21 cellular contexts compared by ENCODE assay signal in the genomic region with DNA sequence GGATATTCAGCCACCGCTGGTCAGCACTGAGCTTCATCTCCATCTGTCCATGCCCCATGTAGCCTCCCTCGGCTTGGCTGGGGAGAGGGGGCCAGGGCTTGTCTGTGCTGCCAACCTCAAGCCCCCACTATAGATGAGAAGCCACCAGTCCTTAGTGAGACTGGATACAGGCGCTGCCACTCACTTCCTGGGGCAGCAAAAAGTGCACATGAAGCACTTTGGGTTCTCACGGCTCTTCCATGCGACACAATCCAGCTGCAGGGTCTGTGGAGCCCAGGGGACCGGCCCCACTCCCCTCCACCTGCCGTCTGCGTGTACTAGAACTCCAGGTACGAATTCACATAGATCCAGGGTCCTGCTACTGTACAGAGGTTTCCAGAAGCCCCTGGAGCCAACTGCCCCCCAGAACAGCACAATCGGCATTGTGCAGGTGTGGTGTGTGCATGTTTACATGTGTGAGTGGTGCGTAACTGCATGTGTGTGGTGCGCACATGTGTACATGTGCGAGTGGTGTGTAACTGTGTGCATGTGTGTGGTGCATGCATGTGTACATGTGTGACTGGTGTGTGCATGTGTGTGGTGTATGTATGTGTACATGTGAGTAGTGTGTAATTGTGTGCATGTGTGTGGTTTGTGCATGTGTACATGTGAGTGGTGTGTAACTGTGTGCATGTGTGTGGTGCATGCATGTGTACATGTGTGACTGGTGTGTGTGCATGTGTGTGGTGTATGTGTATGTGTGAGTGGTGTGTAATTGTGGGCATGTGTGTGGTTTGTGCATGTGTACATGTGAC. TPM values are rescaled to one million over a fixed set of nuclear protein-coding genes. Genes with fewer than 3 reads are reported as not detected.
A peak's percentile ranks its signal among the peaks of the same experiment; 100 is the strongest.
DNase-seq lines count a peak whose midpoint lies in the region; ATAC-seq, FAIRE-seq and TF ChIP-seq lines count a peak whose summit lies in the region.
"Had no signal": no experiment of that assay in that cellular context is flagged by ENCODE, and none has a peak within 500 bp of the region (broad histone marks: within the 10 kb centered on the region; RNA-seq: fewer than 3 reads in every experiment).

No MANE protein-coding gene starts in this region.

- H4K8ac ChIP-seq in IMR-90 (ENCODE audit: low read depth in 2 of 2, low read length in 2 of 2) (no peak overlapping the region), H1 (ENCODE audit: extremely low read depth, insufficient read depth, low read length) (no peak overlapping the region)

- peaks cover 1% of the 10 kb centered on the region; the same call in 1 of the 2 replicates for H3K4me1 ChIP-seq in IMR-90 (ENCODE audit: control insufficient read depth, insufficient read depth, low read length)
- H3K4me1 ChIP-seq in H1 (replicated peaks in 1 of 4; ENCODE audit: control insufficient read depth in 3 of 4, insufficient read depth in 4 of 4, low read length in 3 of 4) = peaks cover 0 to 6% (median 1%) of the 10 kb centered on the region in 4 experiments; a peak in 2 of 7 replicates

- H3K14ac ChIP-seq in IMR-90 (replicated peaks; ENCODE audit: low read depth, low read length) (no peak overlapping the region), H1 (ENCODE audit: insufficient read length) (no peak overlapping the region)

- H3K23ac ChIP-seq in IMR-90 (ENCODE audit: low read depth, low read length) (no peak overlapping the region), H1 (ENCODE audit: insufficient read length) (no peak overlapping the region)

- CTCF ChIA-PET in IMR-90 (lab: Yijun Ruan, JAX) (no interaction called here), H1 (lab: Charles Lee; ENCODE audit: partially characterized antibody) (interaction anchor here (0.6 to 4.2 kb wide), 8 partner anchors 14 to 338 kb away, joined by 3 to 38 read pairs (median 4); no protein-coding TSS in a partner anchor)

- 66% methylated on average over 6 of the region's 13 CpGs; no CpG with 5 or more reads in 1 of the 2 experiments for WGBS in IMR-90 (ENCODE audit: extremely low coverage in 2 of 2, insufficient read length in 1 of 2), 2 experiments
- 89% methylated on average over 13 of the region's 13 CpGs; no CpG with 5 or more reads in 1 of the 2 experiments for WGBS in H1 (ENCODE audit: extremely low coverage in 1 of 2, insufficient coverage in 1 of 2, insufficient read length in 1 of 2, insufficient replicate concordance in 2 of 2, low coverage in 1 of 2, low lambda C conversion rate in 2 of 2, missing lambda C conversion rate in 1 of 2), 2 experiments

- H2BK12ac ChIP-seq in H1 (ENCODE audit: low read depth, low read length) = no peak overlapping the region; the same call in 1 of the 2 replicates

- H2BK20ac ChIP-seq in IMR-90 (ENCODE audit: low read depth, low read length) (no peak overlapping the region), H1 (ENCODE audit: low read length) (no peak overlapping the region)

- no peak overlapping the region for H2BK120ac ChIP-seq in IMR-90 (ENCODE audit: low read depth, low read length)
- H2BK120ac ChIP-seq in H1 (replicated peaks; ENCODE audit: low read depth, low read length) = no peak overlapping the region

- H4K91ac ChIP-seq in IMR-90 (ENCODE audit: insufficient read depth, low read depth, low read length) = no peak overlapping the region
- no peak overlapping the region for H4K91ac ChIP-seq in H1 (replicated peaks; ENCODE audit: insufficient read length, low read length)

- H2AK5ac ChIP-seq in IMR-90 (ENCODE audit: low read depth, low read length) = no peak overlapping the region
- peak overlapping the region; percentile 83; the same call in 1 of the 2 replicates for H2AK5ac ChIP-seq in H1 (ENCODE audit: low read depth, low read length)

- in situ Hi-C loops in IMR-90 (cut with MboI; ENCODE audit: low sequenced_read_pairs) = no loop called here

- H3K36me3 ChIP-seq in IMR-90 (ENCODE audit: control insufficient read depth, insufficient read depth, low read length) (no peaks in the 10 kb centered on the region), H1 (ENCODE audit: control insufficient read depth in 2 of 4, insufficient read depth in 4 of 4, low read length in 3 of 4) (no peaks in the 10 kb centered on the region; a peak in 1 of 8 replicates)
- H3K36me3 ChIP-seq: BLaER1 treated with 17β-estradiol and CSF1 and Interleukin-3, amounts not matched to agents 10 nM and 100 nM had no signal

- TF ChIP-seq POLR2A in GM12891 (IDR thresholded peaks at IDR 0.05; ENCODE audit: low read depth, low read length) (no peak), IMR-90 (IDR thresholded peaks at IDR 0.05; ENCODE audit: low read depth, low read length) (no peak), H1 (IDR thresholded peaks at IDR 0.05; ENCODE audit: control extremely low read depth in 1 of 2, low read depth in 2 of 2, low read length in 2 of 2) (no peak)

- H2BK15ac ChIP-seq in IMR-90 (ENCODE audit: low read depth, low read length) = no peak overlapping the region
- no peak overlapping the region; the same call in 1 of the 2 replicates for H2BK15ac ChIP-seq in H1 (ENCODE audit: low read length)

- no peak for TF ChIP-seq EP300 in H1 (IDR thresholded peaks at IDR 0.05; ENCODE audit: borderline replicate concordance in 1 of 2, low read depth in 2 of 2, low read length in 2 of 2)

- H3K18ac ChIP-seq in IMR-90 (ENCODE audit: low read depth, low read length) = no peak overlapping the region
- no peak overlapping the region; the same call in 1 of the 2 replicates for H3K18ac ChIP-seq in H1 (ENCODE audit: extremely low read depth, low read length)

- no peaks in the 10 kb centered on the region for H3K9me1 ChIP-seq in IMR-90 (ENCODE audit: insufficient read depth, low read length)

- FAIRE-seq in GM12891 (lab: Jason Lieb, UNC) (peak; percentile 66), H1 (lab: Jason Lieb, UNC) (no peak)

- H3K4me3 ChIP-seq in IMR-90 (ENCODE audit: insufficient read depth, low read depth, low read length) (no peak overlapping the region), H1 (ENCODE audit: extremely low read depth in 1 of 4, insufficient read depth in 2 of 4, low read depth in 3 of 4, low read length in 4 of 4) (no peak overlapping the region)
- H3K4me3 ChIP-seq: BLaER1 treated with 17β-estradiol and CSF1 and Interleukin-3, amounts not matched to agents 10 nM and 100 nM had no signal

- H2AFZ ChIP-seq in IMR-90 (replicated peaks; ENCODE audit: low read length, poor library complexity) (no peak overlapping the region), H1 (ENCODE audit: low read length) (no peak overlapping the region)

- no peak for DNase-seq in GM12891 (ENCODE audit: insufficient read length, low spot score)
- no peak for DNase-seq in IMR-90
- no peak for DNase-seq in H1 (ENCODE audit: low read depth in 1 of 2, low spot score in 2 of 2)
- no peak for DNase-seq in DMS 273 treated with DMSO at 0.1 percent for 48 hours (lab: John Stamatoyannopoulos, UW)
- DNase-seq in 8988T = no peak
- DNase-seq: CD8-positive, alpha-beta memory T cell; COR-L47; DMS153; DMS79; GDM1; GOT3; H9; Kasumi-1; KG1 had no signal

- no peak overlapping the region for H3K27ac ChIP-seq in IMR-90 (ENCODE audit: insufficient read depth, low read length)
- H3K27ac ChIP-seq in H1 (ENCODE audit: low read depth, low read length) = no peak overlapping the region
- H3K27ac ChIP-seq: BLaER1 treated with 17β-estradiol and CSF1 and Interleukin-3, amounts not matched to agents 10 nM and 100 nM had no signal

- BruUV-seq in IMR-90 (replicated peaks; lab: Mats Ljungman, UMichigan) = no TSS peak

- H3K4ac ChIP-seq in IMR-90 (ENCODE audit: low read depth, low read length) = no peak overlapping the region
- H3K4ac ChIP-seq in H1 (replicated peaks; ENCODE audit: insufficient read length, low read depth, low read length) = peak overlapping the region; percentile 84

- H3K79me1 ChIP-seq in IMR-90 (ENCODE audit: low read depth in 1 of 2, low read length in 2 of 2) (no peaks in the 10 kb centered on the region), H1 (ENCODE audit: low read depth, low read length) (no peaks in the 10 kb centered on the region)

- TF ChIP-seq RAD21 in IMR-90 (IDR thresholded peaks at IDR 0.05; ENCODE audit: low read length) (no peak), H1 (IDR thresholded peaks at IDR 0.05 in 1 of 2, conservative IDR thresholded peaks at IDR 0.05 in 1 of 2; ENCODE audit: low read depth in 2 of 2, low read length in 2 of 2) (no peak)

- no peak overlapping the region for H3K56ac ChIP-seq in IMR-90 (ENCODE audit: extremely low read depth, insufficient read depth, low read length)
- H3K56ac ChIP-seq in H1 (replicated peaks; ENCODE audit: insufficient read length, low read depth, low read length) = no peak overlapping the region

- H3K23me2 ChIP-seq in H1 (ENCODE audit: low read depth, low read length) = no peaks in the 10 kb centered on the region; the same call in 1 of the 2 replicates

- H3K9ac ChIP-seq in IMR-90 (ENCODE audit: low read depth, low read length) (no peak overlapping the region), H1 (replicated peaks in 1 of 4; ENCODE audit: extremely low read depth in 1 of 4, low read depth in 3 of 4, low read length in 3 of 4) (no peak overlapping the region)
- H3K9ac ChIP-seq: BLaER1 treated with 17β-estradiol and CSF1 and Interleukin-3, amounts not matched to agents 10 nM and 100 nM had no signal

- H3K79me2 ChIP-seq in H1 (ENCODE audit: control insufficient read depth in 1 of 2, insufficient read depth in 2 of 2, low read length in 2 of 2) = no peaks in the 10 kb centered on the region

- no peaks in the 10 kb centered on the region for H4K20me1 ChIP-seq in IMR-90 (ENCODE audit: insufficient read depth, low read length)
- H4K20me1 ChIP-seq in H1 (replicated peaks in 1 of 2; ENCODE audit: control insufficient read depth in 1 of 2, insufficient read depth in 2 of 2, low read length in 2 of 2) = peaks cover 0 to 6% of the 10 kb centered on the region in 2 experiments
- H4K20me1 ChIP-seq: BLaER1 treated with 17β-estradiol and CSF1 and Interleukin-3, amounts not matched to agents 10 nM and 100 nM had no signal

- H3K4me2 ChIP-seq in IMR-90 (ENCODE audit: low read depth, low read length) (no peak overlapping the region), H1 (ENCODE audit: insufficient read depth in 1 of 2, low read depth in 2 of 2, low read length in 2 of 2) (no peak overlapping the region)

- H3K9me3 ChIP-seq in IMR-90 (ENCODE audit: control insufficient read depth, insufficient read depth, low read length) = no peaks in the 10 kb centered on the region
- no peaks in the 10 kb centered on the region for H3K9me3 ChIP-seq in H1 (ENCODE audit: insufficient read depth in 2 of 2, low read depth in 1 of 2, low read length in 1 of 2)

- ATAC-seq in IMR-90 (ENCODE audit: low read depth) = no peak
- no peak for ATAC-seq in HG02759 (IDR thresholded peaks at IDR 0.05; ENCODE audit: unreplicated experiment)

- H2BK5ac ChIP-seq in IMR-90 (ENCODE audit: low read depth, low read length, poor library complexity, severe bottlenecking) (no peak overlapping the region), H1 (ENCODE audit: low read depth, low read length) (peak overlapping the region; percentile 82; the same call in 1 of the 2 replicates)

- dilution Hi-C loops in IMR-90 (cut with HindIII; ENCODE audit: low sequenced_read_pairs, unreplicated experiment) = no loop called here

- intact Hi-C loops in IMR-90 (cut with micrococcal nuclease) = no loop called here

- TF ChIP-seq CTCF in IMR-90 (conservative IDR thresholded peaks at IDR 0.05; ENCODE audit: low read depth, low read length) = no peak
- TF ChIP-seq CTCF in H1 (IDR thresholded peaks at IDR 0.05; ENCODE audit: control extremely low read depth in 1 of 3, insufficient read depth in 1 of 3, low read depth in 1 of 3, low read length in 3 of 3) = no peak

- peak overlapping the region; percentile 14 for H2AK9ac ChIP-seq in IMR-90 (replicated peaks; ENCODE audit: low read depth, low read length, poor library complexity)

- peaks cover 17% of the 10 kb centered on the region for H3K27me3 ChIP-seq in IMR-90 (ENCODE audit: control insufficient read depth, insufficient read depth, low read length)
- H3K27me3 ChIP-seq in H1 (replicated peaks in 1 of 4; ENCODE audit: control insufficient read depth in 3 of 4, extremely low read depth in 1 of 4, insufficient read depth in 3 of 4, low read length in 3 of 4) = no peaks in the 10 kb centered on the region
- H3K27me3 ChIP-seq: BLaER1 treated with 17β-estradiol and CSF1 and Interleukin-3, amounts not matched to agents 10 nM and 100 nM had no signal

- POLR2A ChIA-PET in IMR-90 (lab: Charles Lee; ENCODE audit: unreplicated experiment) (no interaction called here), H1 (lab: Charles Lee; ENCODE audit: partially characterized antibody) (no interaction called here)

- H4K5ac ChIP-seq in IMR-90 (ENCODE audit: low read depth, low read length) (no peak overlapping the region), H1 (ENCODE audit: insufficient read length, low read depth, low read length) (no peak overlapping the region)

RNA-seq across cellular contexts. Expression of a gene that starts 4.9 kb away (rescaled TPM):
- 0.08 TPM for polyA plus RNA-seq in GM12891 (2012; ENCODE audit: low read depth, missing spikeins)
- not detected in 2 replicates for total RNA-seq in IMR-90 (2012; rRNA removed)
- polyA plus RNA-seq in IMR-90 (2012; rRNA removed) (not detected in 2 replicates), H1 (2011; rRNA removed) (0.36 and 0.69 TPM in 2 replicates)
- not detected in 2 replicates for polyA plus RNA-seq in IMR-90 (2012; cell fraction: cytosol; rRNA removed)
- polyA plus RNA-seq in IMR-90 (2012; cell fraction: nucleus; rRNA removed; ENCODE audit: low replicate concordance) = not detected in 2 replicates
- not detected in 2 replicates for total RNA-seq in H1 (2021; fragmentation: NEBNext Ultra II Directional; extraction: Animal tissue kit (Norgen Biotek cat#: 25700))
- polyA plus RNA-seq in H1 (2011; cell fraction: cytosol; rRNA removed) = 0.34 TPM
- polyA plus RNA-seq in H1 (2011; cell fraction: nucleus; rRNA removed) = 1.5 TPM
- 0.21 to 0.45 TPM (median 0.37 TPM) in 4 replicates for polyA plus RNA-seq in H1 (2012, experiment 1 of 2)
- polyA plus RNA-seq in H1 (2012, experiment 2 of 2) = 0.13 TPM
- polyA plus RNA-seq in H1 (2013, experiment 1 of 2) = 0.06 TPM
- polyA plus RNA-seq in H1 (2013, experiment 2 of 2) = 0.07 TPM
- 0.22 and 0.24 TPM in 2 replicates for polyA minus RNA-seq in H1 (2011; rRNA and poly(A)+ RNA removed)
- polyA minus RNA-seq in H1 (2011; cell fraction: cytosol; rRNA and poly(A)+ RNA removed) = not detected
- polyA minus RNA-seq in H1 (2011; cell fraction: nucleus; rRNA and poly(A)+ RNA removed) = 0.50 TPM
- total RNA-seq: A673; CD8-positive, alpha-beta memory T cell; Daoy; H9; HT-29 had no signal
- polyA plus RNA-seq: AG04450; CD8-positive, alpha-beta memory T cell; IgD-negative memory B cell had no signal
